Comparison of ENCODE assay signal across 1 cellular context in genomic region chr2:16321256-16321655, GRCh38.
TF ChIP-seq lines count a peak whose summit lies in the region.

No MANE protein-coding gene starts in this region.

TF ChIP-seq in H1, 55 proteins besides CTCF, POLR2A, EP300 and RAD21 (continued from another document):
- TF ChIP-seq CHD7 (IDR thresholded peaks at IDR 0.05; ENCODE audit: insufficient replicate concordance, low read length) (no peak), SUZ12 (IDR thresholded peaks at IDR 0.05; ENCODE audit: low read length) (no peak)
